ENCODE assay signal across 13 cellular contexts in genomic region chr12:70272510-70272909, GRCh38.
"Had no signal": no experiment of that assay in that cellular context is flagged by ENCODE, and none has a peak within 500 bp of the region (broad histone marks: within the 10 kb centered on the region; RNA-seq: fewer than 3 reads in every experiment).

No MANE protein-coding gene starts in this region.

- H3K4me3 ChIP-seq: adrenal gland, esophagus muscularis mucosa, left ventricle myocardium inferior, ovary, thyroid gland, uterus had no signal

- H3K4me3 Mint-ChIP-seq: memory B cell had no signal

- H3K36me3 ChIP-seq: adrenal gland, esophagus muscularis mucosa, left ventricle myocardium inferior, ovary, thyroid gland, uterus had no signal

- H3K9me3 Mint-ChIP-seq: memory B cell had no signal

- H3K27me3 Mint-ChIP-seq: memory B cell had no signal

- DNase-seq: activated CD4-positive, alpha-beta T cell treated with anti-CD3 and anti-CD28 coated beads, Interleukin-2, amount 50 U/mL, for 1 hour; activated naive CD4-positive, alpha-beta T cell; activated T-cell treated with anti-CD3 and anti-CD28 coated beads for 4 hours; adrenal gland; hypothalamus; left ventricle myocardium inferior; ovary; stimulated activated CD4-positive, alpha-beta T cell treated with anti-CD3 and anti-CD28 coated beads, Interleukin-1b, Interleukin-23, amount 100 ng/mL, for 48 hours; thyroid gland; uterus had no signal

- ATAC-seq: activated CD4-positive, CD25-positive, alpha-beta regulatory T cell treated with anti-CD3 and anti-CD28 coated beads, Interleukin-2, amount 50 U/mL, for 24 hours had no signal

- H3K27ac Mint-ChIP-seq: memory B cell had no signal

- H3K27ac ChIP-seq: adrenal gland, esophagus muscularis mucosa, left ventricle myocardium inferior, ovary, thyroid gland, uterus had no signal

- H3K27me3 ChIP-seq: adrenal gland, esophagus muscularis mucosa, ovary, thyroid gland, uterus had no signal

- H3K9me3 ChIP-seq: adrenal gland, esophagus muscularis mucosa, left ventricle myocardium inferior, ovary, thyroid gland, uterus had no signal
